Comparison of ENCODE assay signal across 27 cellular contexts in genomic region chr6:164040994-164041393, GRCh38.
"Had no signal": no experiment of that assay in that cellular context is flagged by ENCODE, and none has a peak within 500 bp of the region (broad histone marks: within the 10 kb centered on the region; RNA-seq: fewer than 3 reads in every experiment).

No MANE protein-coding gene starts in this region.

- H3K36me3 ChIP-seq: stomach, suprapubic skin, thoracic aorta, thyroid gland, tibial artery, tibial nerve, transverse colon, upper lobe of left lung, upper lobe of right lung, uterus, vagina had no signal

- H3K27me3 ChIP-seq: stomach, suprapubic skin, testis, thyroid gland, tibial nerve, transverse colon, upper lobe of left lung, upper lobe of right lung, uterus, vagina had no signal

- H3K27ac ChIP-seq: stomach, suprapubic skin, testis, thoracic aorta, thyroid gland, tibial artery, tibial nerve, transverse colon, upper lobe of left lung, upper lobe of right lung, uterus, vagina had no signal

- DNase-seq: stimulated activated CD4-positive, alpha-beta T cell treated with anti-CD3 and anti-CD28 coated beads, Interleukin-2, amount 100 ng/mL, for 48 hours; stimulated activated CD4-positive, alpha-beta T cell treated with anti-CD3 and anti-CD28 coated beads, Interleukin-4, amount 100 ng/mL, for 1 hour; stimulated activated CD4-positive, alpha-beta T cell treated with anti-CD3 and anti-CD28 coated beads, Interleukin-4, amount 100 ng/mL, for 24 hours; stimulated activated CD4-positive, alpha-beta T cell treated with anti-CD3 and anti-CD28 coated beads, Interleukin-4, amount 100 ng/mL, for 4 hours; stimulated activated CD8-positive, alpha-beta memory T cell treated with anti-CD3 and anti-CD28 coated beads, Interleukin-4, amount 100 ng/mL, for 48 hours; stimulated activated naive B cell treated with anti-CD40 and anti-IgM and Interleukin-4, amounts not matched to agents 10 μg/mL and 1 μg/mL and 100 μg/mL, for 72 hours; stimulated activated naive CD4-positive, alpha-beta T cell; stimulated activated naive CD4-positive, alpha-beta T cell treated with Interleukin-2 at 50 U/mL for 16 hours; stimulated activated naive CD8-positive, alpha-beta T cell treated with anti-CD3 and anti-CD28 coated beads, Interleukin-15, amount 100 ng/mL, for 72 hours; stimulated activated naive CD8-positive, alpha-beta T cell treated with anti-CD3 and anti-CD28 coated beads, Interleukin-15, Interleukin-2, amounts not matched to agents 100 U/mL and 50 U/mL, for 24 hours; stomach; substantia nigra; testis; thyroid gland; tibial artery; transverse colon; trophoblast cell; upper lobe of left lung; upper lobe of right lung; uterus had no signal

- H3K9me3 ChIP-seq: suprapubic skin, testis, thoracic aorta, thyroid gland, tibial artery, transverse colon, upper lobe of left lung, upper lobe of right lung, uterus, vagina had no signal

- H3K4me1 ChIP-seq: stomach, suprapubic skin, testis, thyroid gland, tibial artery, tibial nerve, transverse colon, upper lobe of left lung, upper lobe of right lung, uterus, vagina had no signal

- ATAC-seq: stimulated activated effector memory CD8-positive, alpha-beta T cell treated with anti-CD3 and anti-CD28 coated beads, Interleukin-12 subunit alpha, Interleukin-12 subunit beta, amount 100 ng/mL, for 72 hours; stimulated activated memory B cell treated with anti-CD40 and anti-IgM and Interleukin-4, amounts not matched to agents 10 μg/mL and 1 μg/mL and 100 μg/mL, for 72 hours; stimulated activated naive B cell treated with anti-CD40 and anti-IgM and Interleukin-4, amounts not matched to agents 10 μg/mL and 1 μg/mL and 100 μg/mL, for 72 hours; stimulated activated naive CD8-positive, alpha-beta T cell treated with anti-CD3 and anti-CD28 coated beads, Interleukin-15, amount 100 ng/mL, for 72 hours; stimulated activated naive CD8-positive, alpha-beta T cell treated with anti-CD3 and anti-CD28 coated beads, Interleukin-15, Interleukin-2, amounts not matched to agents 100 U/mL and 50 U/mL, for 24 hours; upper lobe of right lung had no signal

- FAIRE-seq: urothelium cell line had no signal

- H3K4me3 ChIP-seq: stomach, suprapubic skin, thoracic aorta, thyroid gland, tibial artery, tibial nerve, transverse colon, upper lobe of left lung, upper lobe of right lung, uterus, vagina had no signal
